In genomic region chr19:39238209-39238608, GRCh38 we compare ENCODE assay signal across 6 cellular contexts.
DNase-seq lines count a peak whose midpoint lies in the region; ATAC-seq lines count a peak whose summit lies in the region.

No MANE protein-coding gene starts in this region.

- DNase-seq in stimulated activated naive CD8-positive, alpha-beta T cell treated with anti-CD3 and anti-CD28 coated beads, Interleukin-15, Interleukin-2, amounts not matched to agents 100 U/mL and 50 U/mL, for 24 hours: no peak
- DNase-seq in NCI-H1417 (lab: John Stamatoyannopoulos, UW) (no peak), NOMO-1 treated with dmso at 0.1 percent for 144 hours (lab: John Stamatoyannopoulos, UW; ENCODE audit: unreplicated experiment) (no peak)

- no peak for ATAC-seq in stimulated activated naive CD8-positive, alpha-beta T cell treated with anti-CD3 and anti-CD28 coated beads, Interleukin-15, Interleukin-2, amounts not matched to agents 100 U/mL and 50 U/mL, for 24 hours
- no peak for ATAC-seq in HG03521 (IDR thresholded peaks at IDR 0.05; ENCODE audit: unreplicated experiment)

- peak overlapping the region; percentile 86 for H3K27ac Mint-ChIP-seq in stimulated activated naive CD8-positive, alpha-beta T cell treated with anti-CD3 and anti-CD28 coated beads, Interleukin-15, Interleukin-2, amounts not matched to agents 100 ng/mL and 50 ng/mL, for 24 hours
- peak overlapping the region; percentile 92 for H3K27ac Mint-ChIP-seq in activated naive CD8-positive, alpha-beta T cell

- H3K9me3 Mint-ChIP-seq in stimulated activated naive CD8-positive, alpha-beta T cell treated with anti-CD3 and anti-CD28 coated beads, Interleukin-15, Interleukin-2, amounts not matched to agents 100 ng/mL and 50 ng/mL, for 24 hours: no peaks in the 10 kb centered on the region
- no peaks in the 10 kb centered on the region for H3K9me3 Mint-ChIP-seq in activated naive CD8-positive, alpha-beta T cell (ENCODE audit: low read depth)

- no peaks in the 10 kb centered on the region for H3K36me3 Mint-ChIP-seq in stimulated activated naive CD8-positive, alpha-beta T cell treated with anti-CD3 and anti-CD28 coated beads, Interleukin-15, Interleukin-2, amounts not matched to agents 100 ng/mL and 50 ng/mL, for 24 hours (ENCODE audit: low read depth)
- H3K36me3 Mint-ChIP-seq in activated naive CD8-positive, alpha-beta T cell: no peaks in the 10 kb centered on the region

- peak overlapping the region; percentile 70 for H3K4me3 Mint-ChIP-seq in stimulated activated naive CD8-positive, alpha-beta T cell treated with anti-CD3 and anti-CD28 coated beads, Interleukin-15, Interleukin-2, amounts not matched to agents 100 ng/mL and 50 ng/mL, for 24 hours
- H3K4me3 Mint-ChIP-seq in activated naive CD8-positive, alpha-beta T cell: peak overlapping the region; percentile 74

- peaks cover 23% of the 10 kb centered on the region for H3K4me1 Mint-ChIP-seq in stimulated activated naive CD8-positive, alpha-beta T cell treated with anti-CD3 and anti-CD28 coated beads, Interleukin-15, Interleukin-2, amounts not matched to agents 100 ng/mL and 50 ng/mL, for 24 hours (ENCODE audit: low read depth)
- peaks cover 33% of the 10 kb centered on the region for H3K4me1 Mint-ChIP-seq in activated naive CD8-positive, alpha-beta T cell (ENCODE audit: low read depth)

- no peaks in the 10 kb centered on the region for H3K27me3 Mint-ChIP-seq in stimulated activated naive CD8-positive, alpha-beta T cell treated with anti-CD3 and anti-CD28 coated beads, Interleukin-15, Interleukin-2, amounts not matched to agents 100 ng/mL and 50 ng/mL, for 24 hours
- H3K27me3 Mint-ChIP-seq in activated naive CD8-positive, alpha-beta T cell: no peaks in the 10 kb centered on the region
